ENCODE assay signal across 3 cellular contexts in the genomic region with DNA sequence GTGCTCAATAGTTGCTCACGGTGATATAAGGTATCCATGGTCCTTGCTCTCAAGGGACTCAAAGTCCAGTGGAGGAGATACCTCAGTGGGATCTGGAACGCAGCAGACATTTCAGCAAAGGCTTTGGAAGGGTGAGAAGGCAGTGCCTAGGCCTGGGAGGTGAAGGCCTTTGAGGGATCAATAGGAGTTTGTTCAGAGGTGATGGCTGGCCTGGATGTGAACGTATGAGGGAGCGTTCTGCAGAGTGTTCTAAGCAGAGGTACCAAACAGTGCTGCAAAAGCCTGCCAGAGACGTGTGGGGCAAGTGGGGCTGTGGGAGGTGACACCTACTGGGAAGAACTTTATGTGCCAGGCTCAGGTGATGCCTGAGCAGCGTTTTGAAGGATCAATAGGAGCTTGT.
TF ChIP-seq lines count a peak whose summit lies in the region.

No MANE protein-coding gene starts in this region.

TF ChIP-seq in A549, 52 proteins besides CTCF, POLR2A, EP300 and RAD21:
- TF ChIP-seq, protein P1, sequence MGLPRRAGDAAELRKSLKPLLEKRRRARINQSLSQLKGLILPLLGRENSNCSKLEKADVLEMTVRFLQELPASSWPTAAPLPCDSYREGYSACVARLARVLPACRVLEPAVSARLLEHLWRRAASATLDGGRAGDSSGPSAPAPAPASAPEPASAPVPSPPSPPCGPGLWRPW (IDR thresholded peaks at IDR 0.05): no peak
- no peak for TF ChIP-seq MAZ (IDR thresholded peaks at IDR 0.05; ENCODE audit: borderline replicate concordance, low read depth, low read length)
- no peak for TF ChIP-seq CEBPB (IDR thresholded peaks at IDR 0.05)
- no peak for TF ChIP-seq RNF2 (IDR thresholded peaks at IDR 0.05; ENCODE audit: borderline replicate concordance, low read depth)
- TF ChIP-seq HOXB5 (CRISPR knock-in tag; IDR thresholded peaks at IDR 0.05): no peak
- no peak for TF ChIP-seq ZFP36 (IDR thresholded peaks at IDR 0.05; ENCODE audit: borderline replicate concordance, partially characterized antibody)
- no peak for TF ChIP-seq JUN (IDR thresholded peaks at IDR 0.05)
- no peak for TF ChIP-seq ZC3H11A (IDR thresholded peaks at IDR 0.05)

TF ChIP-seq in IMR-90, 13 proteins besides CTCF, POLR2A, EP300 and RAD21:
- TF ChIP-seq SMC3 (IDR thresholded peaks at IDR 0.05; ENCODE audit: low read depth, low read length) (no peak), MAFK (IDR thresholded peaks at IDR 0.05; ENCODE audit: low read depth, low read length) (no peak), ELK1 (IDR thresholded peaks at IDR 0.05; ENCODE audit: borderline replicate concordance, low read depth, low read length) (no peak), CHD1 (IDR thresholded peaks at IDR 0.05; ENCODE audit: low read depth, low read length) (no peak), FOS (IDR thresholded peaks at IDR 0.05; ENCODE audit: low read depth, low read length) (no peak), MAZ (IDR thresholded peaks at IDR 0.05; ENCODE audit: borderline replicate concordance, low read depth, low read length) (no peak), BHLHE40 (IDR thresholded peaks at IDR 0.05; ENCODE audit: low read depth, low read length) (no peak), RFX5 (IDR thresholded peaks at IDR 0.05; ENCODE audit: low read depth, low read length) (no peak), CEBPB (IDR thresholded peaks at IDR 0.05; ENCODE audit: low read depth, low read length) (no peak), MXI1 (IDR thresholded peaks at IDR 0.05; ENCODE audit: borderline replicate concordance, low read depth, low read length) (no peak), NFE2L2 (IDR thresholded peaks at IDR 0.05; ENCODE audit: low read depth, low read length) (no peak), RCOR1 (IDR thresholded peaks at IDR 0.05; ENCODE audit: insufficient replicate concordance, low read length) (no peak)
- TF ChIP-seq, protein P2, sequence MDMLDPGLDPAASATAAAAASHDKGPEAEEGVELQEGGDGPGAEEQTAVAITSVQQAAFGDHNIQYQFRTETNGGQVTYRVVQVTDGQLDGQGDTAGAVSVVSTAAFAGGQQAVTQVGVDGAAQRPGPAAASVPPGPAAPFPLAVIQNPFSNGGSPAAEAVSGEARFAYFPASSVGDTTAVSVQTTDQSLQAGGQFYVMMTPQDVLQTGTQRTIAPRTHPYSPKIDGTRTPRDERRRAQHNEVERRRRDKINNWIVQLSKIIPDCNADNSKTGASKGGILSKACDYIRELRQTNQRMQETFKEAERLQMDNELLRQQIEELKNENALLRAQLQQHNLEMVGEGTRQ (IDR thresholded peaks at IDR 0.05; ENCODE audit: low read depth, low read length): no peak

TF ChIP-seq in H1, 55 proteins besides CTCF, POLR2A, EP300 and RAD21:
- no peak for TF ChIP-seq RXRA (IDR thresholded peaks at IDR 0.05; ENCODE audit: insufficient read depth, low read depth, low read length)
- no peak for TF ChIP-seq HDAC6 (IDR thresholded peaks at IDR 0.05; ENCODE audit: low read depth, low read length)
